8 cellular contexts compared by ENCODE assay signal in the genomic region with DNA sequence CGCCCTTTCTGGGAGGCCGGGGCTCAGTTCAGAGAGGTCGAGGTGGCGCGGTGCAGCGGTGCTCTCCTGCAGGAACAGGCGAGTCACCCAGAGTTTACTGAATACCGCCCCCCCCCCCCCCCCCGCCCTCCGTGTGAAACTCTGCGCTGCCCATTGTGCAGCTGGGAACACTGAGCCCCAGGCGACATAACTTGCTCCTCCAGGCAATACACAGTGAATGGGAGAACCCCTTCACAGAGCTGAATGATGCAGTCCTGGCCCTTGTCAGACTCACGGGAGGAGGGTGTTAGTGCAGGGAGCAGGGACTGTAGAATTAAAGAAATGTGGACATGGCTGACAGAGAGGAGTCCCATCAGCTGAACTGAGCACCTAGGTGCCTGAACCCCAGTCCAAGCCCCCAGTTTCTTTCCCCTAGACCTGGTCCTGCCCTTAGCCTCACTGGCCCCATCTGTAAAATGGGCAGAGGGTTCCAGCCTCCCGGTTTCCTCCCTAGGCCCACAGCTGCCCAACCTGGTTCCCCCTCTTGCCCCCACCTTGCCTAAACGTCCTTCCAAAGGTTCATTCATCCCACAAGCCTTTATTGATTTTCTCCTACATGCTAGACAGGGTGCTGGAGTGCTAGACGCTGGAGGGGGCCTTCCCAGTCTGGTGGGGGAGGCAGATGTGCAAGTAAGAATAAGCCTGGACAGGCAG. TPM values are rescaled to one million over a fixed set of nuclear protein-coding genes. Genes with fewer than 3 reads are reported as not detected.
DNase-seq lines count a peak whose midpoint lies in the region; ATAC-seq and TF ChIP-seq lines count a peak whose summit lies in the region.

No MANE protein-coding gene starts in this region.

- no peak overlapping the region for H3K27ac Mint-ChIP-seq in T-helper 1 cell treated with Interleukin-12 subunit alpha and Interleukin-12 subunit beta and Interleukin-4 antibody, amounts not matched to agents 30 μg/mL and 1 μg/mL, for 36 hours
- H3K27ac Mint-ChIP-seq in activated B cell treated with CpG ODN at 0.5 μM for 24 hours = no peak overlapping the region

- intact Hi-C loops in activated B cell treated with CpG ODN at 0.5 μM for 24 hours (cut with micrococcal nuclease) = no loop called here

- ATAC-seq in activated B cell treated with CpG ODN at 0.5 μM for 24 hours (ENCODE audit: low read depth) (no peak), thoracic aorta (ENCODE audit: insufficient number of reproducible peaks, low FRiP score, low read depth) (no peak)

- H3K27me3 ChIP-seq in thoracic aorta (replicated peaks; ENCODE audit: insufficient read depth) = no peaks in the 10 kb centered on the region

- H3K27me3 Mint-ChIP-seq in T-helper 1 cell treated with Interleukin-12 subunit alpha and Interleukin-12 subunit beta and Interleukin-4 antibody, amounts not matched to agents 30 μg/mL and 1 μg/mL, for 36 hours (ENCODE audit: low read depth) = peaks cover 54% of the 10 kb centered on the region
- H3K27me3 Mint-ChIP-seq in activated B cell treated with CpG ODN at 0.5 μM for 24 hours = peaks cover 27% of the 10 kb centered on the region

- POLR2A ChIA-PET in activated B cell treated with CpG ODN at 0.5 μM for 24 hours (lab: Charles Lee) = no interaction called here

- H3K36me3 Mint-ChIP-seq in T-helper 1 cell treated with Interleukin-12 subunit alpha and Interleukin-12 subunit beta and Interleukin-4 antibody, amounts not matched to agents 30 μg/mL and 1 μg/mL, for 36 hours (ENCODE audit: low read depth) = no peaks in the 10 kb centered on the region
- H3K36me3 Mint-ChIP-seq in activated B cell treated with CpG ODN at 0.5 μM for 24 hours (ENCODE audit: low read depth) = no peaks in the 10 kb centered on the region

- CTCF ChIA-PET in activated B cell treated with CpG ODN at 0.5 μM for 24 hours (lab: Charles Lee) = no interaction called here

- no peak for TF ChIP-seq CTCF in activated B cell treated with CpG ODN at 0.5 μM for 24 hours (IDR thresholded peaks at IDR 0.05)
- no peak for TF ChIP-seq CTCF in thoracic aorta (IDR thresholded peaks at IDR 0.05)

- peak overlapping the region; percentile 83 to 97 for H3K27ac ChIP-seq in thoracic aorta

- no peaks in the 10 kb centered on the region for H3K9me3 Mint-ChIP-seq in T-helper 1 cell treated with Interleukin-12 subunit alpha and Interleukin-12 subunit beta and Interleukin-4 antibody, amounts not matched to agents 30 μg/mL and 1 μg/mL, for 36 hours
- no peaks in the 10 kb centered on the region for H3K9me3 Mint-ChIP-seq in activated B cell treated with CpG ODN at 0.5 μM for 24 hours

- H3K4me3 ChIP-seq in thoracic aorta = peak overlapping the region; percentile 70

- no peaks in the 10 kb centered on the region for H3K4me1 Mint-ChIP-seq in T-helper 1 cell treated with Interleukin-12 subunit alpha and Interleukin-12 subunit beta and Interleukin-4 antibody, amounts not matched to agents 30 μg/mL and 1 μg/mL, for 36 hours (ENCODE audit: low read depth)
- H3K4me1 Mint-ChIP-seq in activated B cell treated with CpG ODN at 0.5 μM for 24 hours = peaks cover 10% of the 10 kb centered on the region

- H3K9me3 ChIP-seq in thoracic aorta = no peaks in the 10 kb centered on the region

- no peak for DNase-seq in T-helper 1 cell
- no peak for DNase-seq in activated B cell treated with CpG ODN at 0.5 μM for 24 hours
- DNase-seq in iPS-NIHi7 (ENCODE audit: extremely low spot score) = peak; percentile 40
- DNase-seq in thoracic aorta (ENCODE audit: low spot score) = no peak
- no peak for DNase-seq in NCI-H1105 (lab: John Stamatoyannopoulos, UW)
- no peak for DNase-seq in activated CD4-positive, CD25-positive, alpha-beta regulatory T cell (lab: John Stamatoyannopoulos, UW)
- DNase-seq in OCI-M2 (lab: John Stamatoyannopoulos, UW; ENCODE audit: unreplicated experiment) = no peak

- H3K4me3 Mint-ChIP-seq in T-helper 1 cell treated with Interleukin-12 subunit alpha and Interleukin-12 subunit beta and Interleukin-4 antibody, amounts not matched to agents 30 μg/mL and 1 μg/mL, for 36 hours = peak overlapping the region; percentile 15
- H3K4me3 Mint-ChIP-seq in activated B cell treated with CpG ODN at 0.5 μM for 24 hours = peak overlapping the region; percentile 78

- no peaks in the 10 kb centered on the region for H3K36me3 ChIP-seq in thoracic aorta

- peaks cover 14 to 53% of the 10 kb centered on the region in 2 donors for H3K4me1 ChIP-seq in thoracic aorta (ENCODE audit: control insufficient read depth in 1 of 2, low read depth in 2 of 2)

RNA-seq across cellular contexts. Expression of gene LOXL4, which starts 0.8 kb away (rescaled TPM):
- total RNA-seq in activated B cell treated with CpG ODN at 0.5 μM for 24 hours (not detected in 2 replicates), thoracic aorta (10 to 100 TPM; 15.4 to 24.5 TPM)

Comparison
In these comparisons a context has a peak if more than half of its experiments do, and no peak if none do; other contexts are left out.
1. RNA of gene LOXL4, which starts 0.8 kb away (total RNA-seq): 15.4 to 24.5 TPM in thoracic aorta; not detected in activated B cell treated with CpG ODN at 0.5 μM for 24 hours; every median in the first group is over 10 times any median in the second.